In genomic region chr17:76714822-76715461, GRCh38 we compare ENCODE assay signal across 1 cellular context.
TF ChIP-seq lines count a peak whose summit lies in the region.

No MANE protein-coding gene starts in this region.

TF ChIP-seq in H1, 55 proteins besides CTCF, POLR2A, EP300 and RAD21:
- TF ChIP-seq SRF (IDR thresholded peaks at IDR 0.05; ENCODE audit: low read depth, low read length) (no peak), KDM4A (IDR thresholded peaks at IDR 0.05; ENCODE audit: low read depth, low read length, severe bottlenecking) (no peak), GTF2F1 (IDR thresholded peaks at IDR 0.05; ENCODE audit: borderline replicate concordance, low read depth, low read length) (no peak), KDM5A (IDR thresholded peaks at IDR 0.05; ENCODE audit: low read length) (no peak), NRF1 (IDR thresholded peaks at IDR 0.05; ENCODE audit: low read depth, low read length) (no peak), RXRA (IDR thresholded peaks at IDR 0.05; ENCODE audit: insufficient read depth, low read depth, low read length) (no peak), SIN3A (conservative IDR thresholded peaks at IDR 0.05 in 1 of 2, IDR thresholded peaks at IDR 0.05 in 1 of 2; ENCODE audit: low read depth in 1 of 2, low read length in 2 of 2) (no peak), CEBPB (IDR thresholded peaks at IDR 0.05; ENCODE audit: low read depth, low read length) (no peak), YY1 (IDR thresholded peaks at IDR 0.05; ENCODE audit: low read depth, low read length) (no peak), CTBP2 (IDR thresholded peaks at IDR 0.05; ENCODE audit: borderline replicate concordance, insufficient read depth, insufficient read length, low read length) (no peak), PHF8 (conservative IDR thresholded peaks at IDR 0.05; ENCODE audit: low read depth, low read length) (no peak), ATF3 (IDR thresholded peaks at IDR 0.05; ENCODE audit: insufficient read depth, low read depth, low read length) (no peak), BCL11A (IDR thresholded peaks at IDR 0.05; ENCODE audit: low read depth in 2 of 2, low read length in 2 of 2) (no peak)
